ENCODE assay signal across 29 cellular contexts in genomic region chr15:38877471-38877870, GRCh38.
DNase-seq lines count a peak whose midpoint lies in the region; ATAC-seq, FAIRE-seq and TF ChIP-seq lines count a peak whose summit lies in the region.
"Had no signal": no experiment of that assay in that cellular context is flagged by ENCODE, and none has a peak within 500 bp of the region (broad histone marks: within the 10 kb centered on the region; RNA-seq: fewer than 3 reads in every experiment).

No MANE protein-coding gene starts in this region.

- 25% methylated on average over 2 of the region's 4 CpGs for WGBS in right lobe of liver (ENCODE audit: insufficient coverage, low coverage, low lambda C conversion rate, missing lambda C conversion rate)

- no peaks in the 10 kb centered on the region for H3K27me3 ChIP-seq in adipocyte (replicated peaks; ENCODE audit: control insufficient read depth, insufficient read depth, low read length)
- H3K27me3 ChIP-seq in right lobe of liver: no peaks in the 10 kb centered on the region
- H3K27me3 ChIP-seq: ascending aorta, BE2C, ovary, testis had no signal

- DNase-seq in LNCaP clone FGC (ENCODE audit: low read depth): peak; percentile 58
- peak; percentile 6 for DNase-seq in adipocyte (ENCODE audit: low read depth)
- DNase-seq in right lobe of liver: peak in 1 of 3 donors; percentile 47
- no peak for DNase-seq in GM12892 (ENCODE audit: insufficient read length)
- DNase-seq: activated CD4-positive, alpha-beta T cell treated with anti-CD3 and anti-CD28 coated beads for 4 hours; activated effector memory CD4-positive, alpha-beta T cell treated with anti-CD3 and anti-CD28 coated beads, Interleukin-2, amount 50 U/mL, for 16 hours; activated T-cell treated with anti-CD3 and anti-CD28 coated beads, Interleukin-2, amount 50 U/mL, for 1 hour; BE2C; cortex of kidney; head of caudate nucleus; left ventricle myocardium inferior; mesenchymal stem cell; NCI-H1092 treated with DMSO at 0.1 percent for 48 hours; NCI-H1930; NCI-H69; ovary; retina; SHP77; small intestine; stimulated activated naive CD8-positive, alpha-beta T cell treated with anti-CD3 and anti-CD28 coated beads, Interleukin-15, Interleukin-2, amounts not matched to agents 100 U/mL and 50 U/mL, for 24 hours; SW 1271; testis had no signal

- H3K27ac ChIP-seq in C4-2B: peak overlapping the region; percentile 57
- H3K27ac ChIP-seq in right lobe of liver: no peak overlapping the region
- H3K27ac ChIP-seq: ascending aorta, left ventricle myocardium inferior, ovary, testis had no signal

- TF ChIP-seq POLR2A in right lobe of liver (IDR thresholded peaks at IDR 0.05): no peak
- no peak for TF ChIP-seq POLR2A in GM12892 (IDR thresholded peaks at IDR 0.05; ENCODE audit: low read depth, low read length)

- H3K36me3 ChIP-seq in adipocyte (ENCODE audit: control insufficient read depth, insufficient read depth, low read length, severe bottlenecking) (no peaks in the 10 kb centered on the region), right lobe of liver (no peaks in the 10 kb centered on the region)
- H3K36me3 ChIP-seq: ascending aorta, BE2C, left ventricle myocardium inferior, ovary had no signal

- ATAC-seq in right lobe of liver: peak; percentile 73 to 81 (median 80)
- ATAC-seq in HG02623 (IDR thresholded peaks at IDR 0.05; ENCODE audit: unreplicated experiment): no peak
- ATAC-seq in GM21619 (IDR thresholded peaks at IDR 0.05; ENCODE audit: unreplicated experiment): no peak
- ATAC-seq: Panc1; stimulated activated naive CD8-positive, alpha-beta T cell treated with anti-CD3 and anti-CD28 coated beads, Interleukin-15, Interleukin-2, amounts not matched to agents 100 U/mL and 50 U/mL, for 24 hours had no signal

- H3K9ac ChIP-seq in adipocyte (ENCODE audit: low read length): no peak overlapping the region

- no peaks in the 10 kb centered on the region for H3K9me3 ChIP-seq in adipocyte (ENCODE audit: control insufficient read depth, low read length)
- no peaks in the 10 kb centered on the region for H3K9me3 ChIP-seq in right lobe of liver
- H3K9me3 ChIP-seq: ascending aorta, BE2C, left ventricle myocardium inferior, ovary, testis had no signal

- peaks cover 49% of the 10 kb centered on the region for H3K4me1 ChIP-seq in adipocyte (ENCODE audit: control insufficient read depth, insufficient read depth, low read length)
- peaks cover under 1 to 38% (median 17%) of the 10 kb centered on the region in 4 donors for H3K4me1 ChIP-seq in right lobe of liver
- H3K4me1 ChIP-seq: ascending aorta, left ventricle myocardium inferior, testis had no signal

- intact Hi-C loops in right lobe of liver (cut with DNase I): no loop called here

- no peak for TF ChIP-seq CTCF in C4-2B (conservative IDR thresholded peaks at IDR 0.05)
- no peak for TF ChIP-seq CTCF in LNCaP clone FGC (IDR thresholded peaks at IDR 0.05; ENCODE audit: control insufficient read depth, extremely low read depth, insufficient read depth)
- no peak for TF ChIP-seq CTCF in right lobe of liver (IDR thresholded peaks at IDR 0.05)

- FAIRE-seq in GM12892 (lab: Jason Lieb, UNC): no peak
- FAIRE-seq: G401.6, islet of Langerhans, small intestine had no signal

- H3K4me3 ChIP-seq in LNCaP clone FGC (ENCODE audit: low read depth, low read length) (no peak overlapping the region), adipocyte (ENCODE audit: low read length) (no peak overlapping the region), right lobe of liver (no peak overlapping the region)
- H3K4me3 ChIP-seq: ascending aorta, left ventricle myocardium inferior, ovary, testis had no signal

Comparison
In these comparisons a context has a peak if more than half of its experiments do, and no peak if none do; other contexts are left out.
1. ATAC-seq: peak in right lobe of liver (4 of 4); none in HG02623 (single experiment) and GM21619 (single experiment).